18 cellular contexts compared by ENCODE assay signal in the genomic region with DNA sequence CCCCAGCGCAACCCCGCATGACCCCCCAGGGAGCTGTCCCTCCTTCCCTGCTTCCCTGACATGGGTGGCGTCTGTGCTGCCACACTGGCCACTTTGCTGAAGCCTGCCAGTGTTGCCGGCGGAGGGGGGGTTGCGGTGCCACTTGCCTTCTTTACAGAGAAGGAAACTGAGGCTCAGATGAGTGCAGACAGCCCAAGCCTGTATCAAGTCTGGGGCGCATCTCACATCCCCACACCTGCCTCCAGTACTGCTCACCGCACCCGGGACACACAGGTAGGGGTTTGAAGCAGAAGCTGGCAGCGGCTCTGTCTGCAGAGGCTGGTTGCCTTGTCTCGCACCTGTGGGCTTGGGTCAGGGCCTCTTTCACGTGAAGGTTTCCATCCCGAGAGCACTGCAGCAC.
DNase-seq lines count a peak whose midpoint lies in the region; ATAC-seq and TF ChIP-seq lines count a peak whose summit lies in the region.
"Had no signal": no experiment of that assay in that cellular context is flagged by ENCODE, and none has a peak within 500 bp of the region (broad histone marks: within the 10 kb centered on the region; RNA-seq: fewer than 3 reads in every experiment).

No MANE protein-coding gene starts in this region.

- peaks cover 1% of the 10 kb centered on the region for H3K9me3 Mint-ChIP-seq in activated naive CD8-positive, alpha-beta T cell treated with anti-CD3 and anti-CD28 coated beads, Interleukin-2, amount 10 ng/mL, durations not matched to agents 7 days and 5 days
- H3K9me3 Mint-ChIP-seq in activated naive CD8-positive, alpha-beta T cell treated with anti-CD3 and anti-CD28 coated beads, Interleukin-2, amount 50 U/mL, for 24 hours = peaks cover 14% of the 10 kb centered on the region
- H3K9me3 Mint-ChIP-seq in endodermal cell (peaks cover 12% of the 10 kb centered on the region), nephron (peaks cover 12% of the 10 kb centered on the region), type B pancreatic cell (peaks cover 10% of the 10 kb centered on the region)

- no peak overlapping the region for H3K27ac ChIP-seq in endodermal cell (ENCODE audit: low read depth, low read length)
- H3K27ac ChIP-seq in colonic mucosa = no peak overlapping the region
- H3K27ac ChIP-seq: BLaER1 treated with 17β-estradiol and CSF1 and Interleukin-3, amounts not matched to agents 10 nM and 100 nM had no signal

- no peak overlapping the region for H3K27ac Mint-ChIP-seq in activated naive CD8-positive, alpha-beta T cell treated with anti-CD3 and anti-CD28 coated beads, Interleukin-2, amount 10 ng/mL, durations not matched to agents 7 days and 5 days
- no peak overlapping the region for H3K27ac Mint-ChIP-seq in activated naive CD8-positive, alpha-beta T cell treated with anti-CD3 and anti-CD28 coated beads, Interleukin-2, amount 50 U/mL, for 24 hours
- H3K27ac Mint-ChIP-seq in endodermal cell = no peak overlapping the region
- H3K27ac Mint-ChIP-seq in nephron = peak overlapping the region; percentile 37 to 90 (median 68)
- no peak overlapping the region for H3K27ac Mint-ChIP-seq in type B pancreatic cell
- H3K27ac Mint-ChIP-seq: CD8-positive, alpha-beta memory T cell had no signal

- H3K27me3 Mint-ChIP-seq in activated naive CD8-positive, alpha-beta T cell treated with anti-CD3 and anti-CD28 coated beads, Interleukin-2, amount 10 ng/mL, durations not matched to agents 7 days and 5 days = peaks cover 29% of the 10 kb centered on the region
- peaks cover 17% of the 10 kb centered on the region for H3K27me3 Mint-ChIP-seq in activated naive CD8-positive, alpha-beta T cell treated with anti-CD3 and anti-CD28 coated beads, Interleukin-2, amount 50 U/mL, for 24 hours
- H3K27me3 Mint-ChIP-seq in endodermal cell (ENCODE audit: insufficient read depth) (peaks cover 3% of the 10 kb centered on the region), nephron (ENCODE audit: low read depth) (peaks cover 7% of the 10 kb centered on the region), type B pancreatic cell (peaks cover 8% of the 10 kb centered on the region)

- H3K4me1 Mint-ChIP-seq in activated naive CD8-positive, alpha-beta T cell treated with anti-CD3 and anti-CD28 coated beads, Interleukin-2, amount 10 ng/mL, durations not matched to agents 7 days and 5 days = peaks cover 11% of the 10 kb centered on the region
- peaks cover 3% of the 10 kb centered on the region for H3K4me1 Mint-ChIP-seq in activated naive CD8-positive, alpha-beta T cell treated with anti-CD3 and anti-CD28 coated beads, Interleukin-2, amount 50 U/mL, for 24 hours
- H3K4me1 Mint-ChIP-seq in endodermal cell (no peaks in the 10 kb centered on the region), nephron (peaks cover 40% of the 10 kb centered on the region), type B pancreatic cell (ENCODE audit: unreplicated experiment) (peaks cover 16% of the 10 kb centered on the region)
- H3K4me1 Mint-ChIP-seq: CD8-positive, alpha-beta memory T cell had no signal

- no peak overlapping the region for H3K4me3 Mint-ChIP-seq in activated naive CD8-positive, alpha-beta T cell treated with anti-CD3 and anti-CD28 coated beads, Interleukin-2, amount 10 ng/mL, durations not matched to agents 7 days and 5 days
- H3K4me3 Mint-ChIP-seq in activated naive CD8-positive, alpha-beta T cell treated with anti-CD3 and anti-CD28 coated beads, Interleukin-2, amount 50 U/mL, for 24 hours = no peak overlapping the region
- H3K4me3 Mint-ChIP-seq in endodermal cell (no peak overlapping the region), nephron (no peak overlapping the region), type B pancreatic cell (no peak overlapping the region)
- H3K4me3 Mint-ChIP-seq: CD8-positive, alpha-beta memory T cell had no signal

- peak; percentile 6 for DNase-seq in activated naive CD8-positive, alpha-beta T cell treated with anti-CD3 and anti-CD28 coated beads, Interleukin-2, amount 10 ng/mL, durations not matched to agents 7 days and 5 days
- DNase-seq in activated naive CD8-positive, alpha-beta T cell treated with anti-CD3 and anti-CD28 coated beads, Interleukin-2, amount 50 U/mL, for 24 hours = no peak
- DNase-seq in endodermal cell (peak; percentile 30), type B pancreatic cell (ENCODE audit: extremely low spot score, unreplicated experiment) (peak; percentile 65), NCI-H524 (lab: John Stamatoyannopoulos, UW) (no peak), colonic mucosa (no peak)
- DNase-seq: 8988T; CD8-positive, alpha-beta memory T cell; DND-41; MM.1S; NCI-H1105 treated with DMSO at 0.1 percent for 48 hours; NCI-H226; NCI-H526 treated with DMSO at 0.1 percent for 48 hours; NK-92 treated with Interleukin-12 subunit alpha and Interleukin-12 subunit beta, amount 100 ng/mL, for 24 hours; SHP77 had no signal

- no peaks in the 10 kb centered on the region for H3K9me3 ChIP-seq in endodermal cell (ENCODE audit: control insufficient read depth, low read length)
- no peaks in the 10 kb centered on the region for H3K9me3 ChIP-seq in colonic mucosa

- H3K9ac ChIP-seq in endodermal cell (ENCODE audit: extremely low read depth, low read length, poor library complexity, severe bottlenecking) (no peak overlapping the region), colonic mucosa (ENCODE audit: low read depth in 2 of 2, low read length in 2 of 2) (no peak overlapping the region)
- H3K9ac ChIP-seq: BLaER1 treated with 17β-estradiol and CSF1 and Interleukin-3, amounts not matched to agents 10 nM and 100 nM had no signal

- no peaks in the 10 kb centered on the region for H3K36me3 Mint-ChIP-seq in activated naive CD8-positive, alpha-beta T cell treated with anti-CD3 and anti-CD28 coated beads, Interleukin-2, amount 10 ng/mL, durations not matched to agents 7 days and 5 days
- no peaks in the 10 kb centered on the region for H3K36me3 Mint-ChIP-seq in activated naive CD8-positive, alpha-beta T cell treated with anti-CD3 and anti-CD28 coated beads, Interleukin-2, amount 50 U/mL, for 24 hours (ENCODE audit: low read depth)
- H3K36me3 Mint-ChIP-seq in endodermal cell (ENCODE audit: low read depth) = no peaks in the 10 kb centered on the region
- H3K36me3 Mint-ChIP-seq in nephron (ENCODE audit: low read depth) = no peaks in the 10 kb centered on the region
- no peaks in the 10 kb centered on the region for H3K36me3 Mint-ChIP-seq in type B pancreatic cell
- H3K36me3 Mint-ChIP-seq: CD8-positive, alpha-beta memory T cell had no signal

- intact Hi-C loops in colonic mucosa (cut with DNase I) = no loop called here

- ATAC-seq in activated naive CD8-positive, alpha-beta T cell treated with anti-CD3 and anti-CD28 coated beads, Interleukin-2, amount 10 ng/mL, durations not matched to agents 7 days and 5 days (ENCODE audit: low read depth) = no peak
- no peak for ATAC-seq in activated naive CD8-positive, alpha-beta T cell treated with anti-CD3 and anti-CD28 coated beads, Interleukin-2, amount 50 U/mL, for 24 hours
- ATAC-seq in GM19351 (IDR thresholded peaks at IDR 0.05; ENCODE audit: unreplicated experiment) = no peak

- WGBS in endodermal cell (ENCODE audit: insufficient coverage in 1 of 2, insufficient read length in 1 of 2), 2 experiments = 94 to 96% methylated on average over 13 of the region's 13 CpGs

- H3K4me1 ChIP-seq in endodermal cell (ENCODE audit: control insufficient read depth, insufficient read depth, low read length) (no peaks in the 10 kb centered on the region), colonic mucosa (no peaks in the 10 kb centered on the region)

- no peak overlapping the region for H3K4me3 ChIP-seq in endodermal cell (ENCODE audit: low read length)
- no peak overlapping the region for H3K4me3 ChIP-seq in colonic mucosa
- H3K4me3 ChIP-seq: BLaER1 treated with 17β-estradiol and CSF1 and Interleukin-3, amounts not matched to agents 10 nM and 100 nM had no signal

- H3K36me3 ChIP-seq in endodermal cell (ENCODE audit: control insufficient read depth, insufficient read depth, low read length) = no peaks in the 10 kb centered on the region
- no peaks in the 10 kb centered on the region for H3K36me3 ChIP-seq in colonic mucosa
- H3K36me3 ChIP-seq: BLaER1 treated with 17β-estradiol and CSF1 and Interleukin-3, amounts not matched to agents 10 nM and 100 nM had no signal

- no peak for TF ChIP-seq CTCF in endodermal cell (conservative IDR thresholded peaks at IDR 0.05)
- TF ChIP-seq CTCF in nephron (IDR thresholded peaks at IDR 0.05; ENCODE audit: unreplicated experiment in 3 of 3) = no peak
- no peak for TF ChIP-seq CTCF in type B pancreatic cell (conservative IDR thresholded peaks at IDR 0.05)
- TF ChIP-seq CTCF in colonic mucosa (IDR thresholded peaks at IDR 0.05) = no peak

- POLR2A ChIA-PET in activated naive CD8-positive, alpha-beta T cell treated with anti-CD3 and anti-CD28 coated beads, Interleukin-2, amount 10 ng/mL, durations not matched to agents 7 days and 5 days (lab: Charles Lee) = no interaction called here

- no peaks in the 10 kb centered on the region for H3K27me3 ChIP-seq in endodermal cell (ENCODE audit: control insufficient read depth, insufficient read depth, low read length, poor library complexity, severe bottlenecking)
- H3K27me3 ChIP-seq in colonic mucosa = no peaks in the 10 kb centered on the region
- H3K27me3 ChIP-seq: BLaER1 treated with 17β-estradiol and CSF1 and Interleukin-3, amounts not matched to agents 10 nM and 100 nM had no signal

Comparison
In these comparisons a context has a peak if more than half of its experiments do, and no peak if none do; other contexts are left out.
1. DNase-seq: peak in activated naive CD8-positive, alpha-beta T cell treated with anti-CD3 and anti-CD28 coated beads, Interleukin-2, amount 10 ng/mL, durations not matched to agents 7 days and 5 days (single experiment), endodermal cell (single experiment) and type B pancreatic cell (single experiment); none in activated naive CD8-positive, alpha-beta T cell treated with anti-CD3 and anti-CD28 coated beads, Interleukin-2, amount 50 U/mL, for 24 hours (single experiment), NCI-H524 (0 of 2) and colonic mucosa (single experiment).
2. H3K27ac Mint-ChIP-seq: peak in nephron (3 of 3); none in activated naive CD8-positive, alpha-beta T cell treated with anti-CD3 and anti-CD28 coated beads, Interleukin-2, amount 10 ng/mL, durations not matched to agents 7 days and 5 days (single experiment), activated naive CD8-positive, alpha-beta T cell treated with anti-CD3 and anti-CD28 coated beads, Interleukin-2, amount 50 U/mL, for 24 hours (single experiment), endodermal cell (single experiment) and type B pancreatic cell (single experiment).